ENCODE assay signal across 13 cellular contexts in the genomic region with DNA sequence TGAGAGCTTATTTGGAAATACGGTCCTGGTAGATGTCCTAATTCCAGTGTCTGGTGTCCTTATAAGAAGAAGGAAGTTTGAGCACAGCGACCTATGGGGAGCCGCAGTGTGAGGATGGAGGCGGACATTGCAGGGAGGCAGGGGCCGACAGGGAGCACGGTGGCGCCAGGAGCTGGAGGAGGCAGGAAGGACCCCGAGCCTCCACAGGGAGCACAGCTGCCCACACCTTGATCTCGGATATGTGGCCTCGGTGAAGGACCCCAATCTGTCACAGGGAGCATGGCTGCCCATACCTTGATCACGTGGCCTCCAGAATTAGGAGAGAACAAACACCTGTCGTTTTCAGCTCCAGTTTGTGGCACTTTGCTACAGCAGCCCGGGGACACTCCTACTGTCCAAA.
A peak's percentile ranks its signal among the peaks of the same experiment; 100 is the strongest.
DNase-seq lines count a peak whose midpoint lies in the region; ATAC-seq and TF ChIP-seq lines count a peak whose summit lies in the region.
"Had no signal": no experiment of that assay in that cellular context is flagged by ENCODE, and none has a peak within 500 bp of the region (broad histone marks: within the 10 kb centered on the region; RNA-seq: fewer than 3 reads in every experiment).

No MANE protein-coding gene starts in this region.

- no peaks in the 10 kb centered on the region for H3K9me3 ChIP-seq in stomach
- H3K9me3 ChIP-seq: BLaER1 had no signal

- peak; percentile 3 for DNase-seq in D341Med (ENCODE audit: low spot score)
- DNase-seq in coronary artery (ENCODE audit: low spot score), result peak; percentile 31
- DNase-seq in left lobe of liver (ENCODE audit: low spot score), result peak; percentile 26
- DNase-seq in stomach, result peak; percentile 10
- no peak for DNase-seq in COR-L47 (lab: John Stamatoyannopoulos, UW)
- DNase-seq in activated CD4-positive, CD25-positive, alpha-beta regulatory T cell (lab: John Stamatoyannopoulos, UW), result no peak
- DNase-seq: 8988T, GOT3, IMR-90 had no signal

- TF ChIP-seq CTCF in coronary artery (IDR thresholded peaks at IDR 0.05) (no peak), stomach (IDR thresholded peaks at IDR 0.05) (no peak)

- TF ChIP-seq POLR2A in stomach (IDR thresholded peaks at IDR 0.05), result no peak

- intact Hi-C loops in stomach (cut with DNase I; ENCODE audit: low total_unique reads), result no loop called here

- WGBS in stomach, 5 donors, result 75 to 83% (median 81%) methylated on average over 9 to 13 of the region's 13 CpGs

- H3K4me3 ChIP-seq in coronary artery, result no peak overlapping the region
- no peak overlapping the region for H3K4me3 ChIP-seq in stomach
- H3K4me3 ChIP-seq: BLaER1, K562 had no signal

- no peak overlapping the region for H3K27ac ChIP-seq in coronary artery
- H3K27ac ChIP-seq in stomach, result no peak overlapping the region
- H3K27ac ChIP-seq: BLaER1 had no signal

- TF ChIP-seq EP300 in stomach (IDR thresholded peaks at IDR 0.05), result no peak

- H3K4me1 ChIP-seq in stomach, result no peaks in the 10 kb centered on the region
- H3K4me1 ChIP-seq: BLaER1 had no signal

- H3K36me3 ChIP-seq in stomach, result no peaks in the 10 kb centered on the region
- H3K36me3 ChIP-seq: BLaER1 had no signal

- ATAC-seq in left lobe of liver (no peak), GM19467 (IDR thresholded peaks at IDR 0.05; ENCODE audit: unreplicated experiment) (no peak)
- ATAC-seq: CD8-positive, alpha-beta T cell; K562 had no signal

- peaks cover 0 to 10% (median 0%) of the 10 kb centered on the region in 3 donors for H3K27me3 ChIP-seq in stomach
- H3K27me3 ChIP-seq: BLaER1 had no signal

Comparison
In these comparisons a context has a peak if more than half of its experiments do, and no peak if none do; other contexts are left out.
1. DNase-seq: peak in D341Med (single experiment), coronary artery (single experiment), left lobe of liver (single experiment) and stomach (single experiment); none in COR-L47 (single experiment) and activated CD4-positive, CD25-positive, alpha-beta regulatory T cell (0 of 4).